Comparison of ENCODE assay signal across 17 cellular contexts in genomic region chr1:64687725-64688285, GRCh38. TPM values are rescaled to one million over a fixed set of nuclear protein-coding genes. Genes with fewer than 3 reads are reported as not detected.
DNase-seq lines count a peak whose midpoint lies in the region; ATAC-seq and TF ChIP-seq lines count a peak whose summit lies in the region.
"Had no signal": no experiment of that assay in that cellular context is flagged by ENCODE, and none has a peak within 500 bp of the region (broad histone marks: within the 10 kb centered on the region; RNA-seq: fewer than 3 reads in every experiment).

No MANE protein-coding gene starts in this region.

- DNase-seq in EL: peak; percentile 29
- peak; percentile 12 for DNase-seq in NOMO-1 treated with dmso at 0.1 percent for 144 hours (lab: John Stamatoyannopoulos, UW; ENCODE audit: unreplicated experiment)
- DNase-seq in endothelial cell (ENCODE audit: low spot score): no peak
- DNase-seq in neural crest cell (ENCODE audit: low read depth, low spot score): no peak
- no peak for DNase-seq in SJCRH30
- DNase-seq in stimulated activated naive CD8-positive, alpha-beta T cell treated with anti-CD3 and anti-CD28 coated beads, Interleukin-15, amount 100 ng/mL, for 72 hours: no peak
- no peak for DNase-seq in Kasumi-1 (lab: John Stamatoyannopoulos, UW)
- DNase-seq: activated naive CD4-positive, alpha-beta T cell treated with anti-CD3 and anti-CD28 coated beads, Interleukin-2, amount 10 ng/mL, durations not matched to agents 7 days and 5 days; C1 segment of cervical spinal cord; gastrocnemius medialis; GDM1; natural killer cell; NCI-H2107 had no signal

- H3K36me3 Mint-ChIP-seq in endothelial cell (ENCODE audit: low read depth, unreplicated experiment): peaks cover 30% of the 10 kb centered on the region
- H3K36me3 Mint-ChIP-seq in neural crest cell (ENCODE audit: low read depth): peaks cover 22% of the 10 kb centered on the region
- H3K36me3 Mint-ChIP-seq: activated naive CD4-positive, alpha-beta T cell treated with anti-CD3 and anti-CD28 coated beads, Interleukin-2, amount 10 ng/mL, durations not matched to agents 7 days and 5 days; natural killer cell had no signal

- H3K4me3 Mint-ChIP-seq in endothelial cell (ENCODE audit: unreplicated experiment): no peak overlapping the region
- H3K4me3 Mint-ChIP-seq in neural crest cell: no peak overlapping the region
- no peak overlapping the region for H3K4me3 Mint-ChIP-seq in stimulated activated naive CD8-positive, alpha-beta T cell treated with anti-CD3 and anti-CD28 coated beads, Interleukin-15, amount 100 ng/mL, for 72 hours
- H3K4me3 Mint-ChIP-seq: activated naive CD4-positive, alpha-beta T cell treated with anti-CD3 and anti-CD28 coated beads, Interleukin-2, amount 10 ng/mL, durations not matched to agents 7 days and 5 days; natural killer cell had no signal

- H3K4me1 Mint-ChIP-seq in endothelial cell (ENCODE audit: unreplicated experiment) (peaks cover 23% of the 10 kb centered on the region), neural crest cell (peaks cover 26% of the 10 kb centered on the region)
- peaks cover 6% of the 10 kb centered on the region for H3K4me1 Mint-ChIP-seq in stimulated activated naive CD8-positive, alpha-beta T cell treated with anti-CD3 and anti-CD28 coated beads, Interleukin-15, amount 100 ng/mL, for 72 hours
- H3K4me1 Mint-ChIP-seq: natural killer cell had no signal

- no peak for ATAC-seq in GM18870 (IDR thresholded peaks at IDR 0.05; ENCODE audit: unreplicated experiment)
- ATAC-seq in stimulated activated naive CD8-positive, alpha-beta T cell treated with anti-CD3 and anti-CD28 coated beads, Interleukin-15, amount 100 ng/mL, for 72 hours: no peak
- ATAC-seq: gastrocnemius medialis, Panc1 had no signal

- H3K27ac Mint-ChIP-seq in endothelial cell (ENCODE audit: unreplicated experiment): peak overlapping the region; percentile 44
- peak overlapping the region; percentile 19 for H3K27ac Mint-ChIP-seq in neural crest cell (ENCODE audit: unreplicated experiment)
- H3K27ac Mint-ChIP-seq in stimulated activated naive CD8-positive, alpha-beta T cell treated with anti-CD3 and anti-CD28 coated beads, Interleukin-15, amount 100 ng/mL, for 72 hours: no peak overlapping the region
- H3K27ac Mint-ChIP-seq: activated naive CD4-positive, alpha-beta T cell treated with anti-CD3 and anti-CD28 coated beads, Interleukin-2, amount 10 ng/mL, durations not matched to agents 7 days and 5 days; natural killer cell had no signal

- no peak overlapping the region for H3K27ac ChIP-seq in SJCRH30
- H3K27ac ChIP-seq: gastrocnemius medialis, KMS-11, suprapubic skin had no signal

- H3K36me3 ChIP-seq in SJCRH30: no peaks in the 10 kb centered on the region
- H3K36me3 ChIP-seq: gastrocnemius medialis had no signal

- H3K4me3 ChIP-seq in SJCRH30: no peak overlapping the region
- H3K4me3 ChIP-seq: gastrocnemius medialis, suprapubic skin had no signal

- H3K27me3 Mint-ChIP-seq in endothelial cell (ENCODE audit: unreplicated experiment) (peaks cover 5% of the 10 kb centered on the region), neural crest cell (ENCODE audit: low read depth) (no peaks in the 10 kb centered on the region)
- H3K27me3 Mint-ChIP-seq in stimulated activated naive CD8-positive, alpha-beta T cell treated with anti-CD3 and anti-CD28 coated beads, Interleukin-15, amount 100 ng/mL, for 72 hours: no peaks in the 10 kb centered on the region
- H3K27me3 Mint-ChIP-seq: activated naive CD4-positive, alpha-beta T cell treated with anti-CD3 and anti-CD28 coated beads, Interleukin-2, amount 10 ng/mL, durations not matched to agents 7 days and 5 days had no signal

- no peaks in the 10 kb centered on the region for H3K9me3 ChIP-seq in SJCRH30 (replicated peaks)
- H3K9me3 ChIP-seq: gastrocnemius medialis, suprapubic skin had no signal

- H3K9me3 Mint-ChIP-seq in endothelial cell (ENCODE audit: unreplicated experiment) (no peaks in the 10 kb centered on the region), neural crest cell (no peaks in the 10 kb centered on the region)
- no peaks in the 10 kb centered on the region for H3K9me3 Mint-ChIP-seq in stimulated activated naive CD8-positive, alpha-beta T cell treated with anti-CD3 and anti-CD28 coated beads, Interleukin-15, amount 100 ng/mL, for 72 hours
- H3K9me3 Mint-ChIP-seq: activated naive CD4-positive, alpha-beta T cell treated with anti-CD3 and anti-CD28 coated beads, Interleukin-2, amount 10 ng/mL, durations not matched to agents 7 days and 5 days; natural killer cell had no signal

- no peak for TF ChIP-seq CTCF in endothelial cell (IDR thresholded peaks at IDR 0.05; ENCODE audit: unreplicated experiment)
- no peak for TF ChIP-seq CTCF in neural crest cell (conservative IDR thresholded peaks at IDR 0.05)

- no peaks in the 10 kb centered on the region for H3K4me1 ChIP-seq in SJCRH30
- H3K4me1 ChIP-seq: gastrocnemius medialis had no signal

- no peaks in the 10 kb centered on the region for H3K27me3 ChIP-seq in SJCRH30
- H3K27me3 ChIP-seq: gastrocnemius medialis, suprapubic skin had no signal

RNA-seq across cellular contexts. Expression of gene RAVER2, which starts 57.1 kb away (rescaled TPM):
- total RNA-seq in endothelial cell (ENCODE audit: unreplicated experiment) (11.9 TPM), neural crest cell (27.5 and 27.8 TPM in 2 replicates)
- total RNA-seq in SJCRH30 (2014; rRNA removed; shearing (Covaris generic)): 26.9 and 29.1 TPM in 2 replicates

Comparison
In these comparisons a context has a peak if more than half of its experiments do, and no peak if none do; other contexts are left out.
1. DNase-seq: peak in EL (single experiment) and NOMO-1 treated with dmso at 0.1 percent for 144 hours (single experiment); none in endothelial cell (single experiment), neural crest cell (single experiment), SJCRH30 (0 of 2), stimulated activated naive CD8-positive, alpha-beta T cell treated with anti-CD3 and anti-CD28 coated beads, Interleukin-15, amount 100 ng/mL, for 72 hours (0 of 2) and Kasumi-1 (0 of 2).
2. H3K27ac Mint-ChIP-seq: peak in endothelial cell (single experiment) and neural crest cell (single experiment); none in stimulated activated naive CD8-positive, alpha-beta T cell treated with anti-CD3 and anti-CD28 coated beads, Interleukin-15, amount 100 ng/mL, for 72 hours (0 of 2).